In the genomic region with DNA sequence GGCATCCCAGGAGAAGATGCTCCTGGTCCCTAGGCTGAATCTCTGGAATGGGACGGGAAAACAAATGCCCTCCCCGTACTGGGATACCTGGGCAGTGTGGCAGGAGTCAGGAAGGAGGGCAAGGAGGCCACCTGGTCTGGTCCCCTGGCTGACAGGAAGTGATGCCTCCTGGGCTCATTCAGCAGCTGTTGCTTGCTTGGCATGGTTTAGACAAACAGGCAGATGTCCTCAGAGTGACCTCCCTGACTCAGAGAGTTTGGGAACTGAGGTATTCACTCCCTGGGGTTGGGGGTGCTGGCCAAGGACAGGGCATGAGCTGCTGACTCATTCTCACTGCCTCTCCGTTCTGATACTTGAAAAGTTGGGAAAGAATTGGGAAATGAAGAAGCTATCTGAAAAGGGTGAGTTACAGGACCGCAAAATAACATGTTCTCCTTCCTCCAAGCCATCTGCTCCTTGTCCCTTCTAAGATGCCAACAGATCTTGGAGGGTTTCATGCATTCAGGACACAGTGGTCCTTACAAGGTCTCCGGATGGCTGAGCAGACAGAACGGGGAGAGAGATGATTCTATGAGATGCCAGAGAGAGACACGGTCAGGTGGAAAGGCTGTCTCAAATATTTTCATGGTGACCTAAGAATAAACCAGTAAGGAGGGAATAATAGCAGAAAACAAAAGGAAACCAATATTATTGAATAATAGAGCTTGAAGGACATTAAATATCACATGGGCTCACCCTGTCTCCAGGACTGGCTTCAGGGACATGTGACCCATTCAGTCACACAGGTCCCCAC, we compare ENCODE assay signal across 12 cellular contexts.
A peak's percentile ranks its signal among the peaks of the same experiment; 100 is the strongest.
DNase-seq lines count a peak whose midpoint lies in the region; ATAC-seq, FAIRE-seq and TF ChIP-seq lines count a peak whose summit lies in the region.
"Had no signal": no experiment of that assay in that cellular context is flagged by ENCODE, and none has a peak within 500 bp of the region (broad histone marks: within the 10 kb centered on the region; RNA-seq: fewer than 3 reads in every experiment).

No MANE protein-coding gene starts in this region.

- no peaks in the 10 kb centered on the region for H3K9me3 ChIP-seq in IMR-90 (ENCODE audit: control insufficient read depth, insufficient read depth, low read length)

- H3K79me1 ChIP-seq in IMR-90 (ENCODE audit: low read depth in 1 of 2, low read length in 2 of 2) = no peaks in the 10 kb centered on the region

- no peaks in the 10 kb centered on the region for H3K27me3 Mint-ChIP-seq in MCF 10A (ENCODE audit: insufficient read depth, unreplicated experiment)
- H3K27me3 Mint-ChIP-seq in effector memory CD8-positive, alpha-beta T cell = no peaks in the 10 kb centered on the region

- H3K36me3 ChIP-seq in IMR-90 (ENCODE audit: control insufficient read depth, insufficient read depth, low read length) = no peaks in the 10 kb centered on the region
- H3K36me3 ChIP-seq: WERI-Rb-1 had no signal

- peak overlapping the region; percentile 99 for H2AK5ac ChIP-seq in IMR-90 (ENCODE audit: low read depth, low read length)

- peaks cover 26% of the 10 kb centered on the region for H3K9me1 ChIP-seq in IMR-90 (ENCODE audit: insufficient read depth, low read length)

- H4K8ac ChIP-seq in IMR-90 (ENCODE audit: low read depth in 2 of 2, low read length in 2 of 2) = peak overlapping the region; percentile 40 to 96

- peak overlapping the region; percentile 93 for H3K18ac ChIP-seq in IMR-90 (ENCODE audit: low read depth, low read length)

- peak overlapping the region; percentile 51; the same call in 1 of the 2 replicates for H3K9ac ChIP-seq in IMR-90 (ENCODE audit: low read depth, low read length)

- peak overlapping the region; percentile 98 for H4K91ac ChIP-seq in IMR-90 (ENCODE audit: insufficient read depth, low read depth, low read length)

- H3K14ac ChIP-seq in IMR-90 (replicated peaks; ENCODE audit: low read depth, low read length) = peak overlapping the region; percentile 99

- WGBS in IMR-90 (ENCODE audit: extremely low coverage in 2 of 2, insufficient read length in 1 of 2), 2 experiments = no CpG with 5 or more reads among the region's 7 CpGs

- TF ChIP-seq CTCF in IMR-90 (conservative IDR thresholded peaks at IDR 0.05; ENCODE audit: low read depth, low read length) (no peak), MCF 10A (IDR thresholded peaks at IDR 0.05; ENCODE audit: unreplicated experiment) (no peak)

- no peak for TF ChIP-seq POLR2A in IMR-90 (IDR thresholded peaks at IDR 0.05; ENCODE audit: low read depth, low read length)

- intact Hi-C loops in IMR-90 (cut with micrococcal nuclease) = loop anchor here (5.0 kb wide), 3 partner anchors 76 to 166 kb away; no protein-coding TSS in a partner anchor
- intact Hi-C loops in MCF 10A (cut with micrococcal nuclease) = loop anchor here (5.0 kb wide), 1 partner anchor 51 kb away; no protein-coding TSS in a partner anchor

- no peak overlapping the region for H3K4me3 ChIP-seq in IMR-90 (ENCODE audit: insufficient read depth, low read depth, low read length)

- no peaks in the 10 kb centered on the region for H3K36me3 Mint-ChIP-seq in MCF 10A (ENCODE audit: insufficient read depth, unreplicated experiment)
- H3K36me3 Mint-ChIP-seq in effector memory CD8-positive, alpha-beta T cell (ENCODE audit: insufficient read depth) = no peaks in the 10 kb centered on the region

- peak overlapping the region; percentile 86 for H3K56ac ChIP-seq in IMR-90 (ENCODE audit: extremely low read depth, insufficient read depth, low read length)

- BruUV-seq in IMR-90 (replicated peaks; lab: Mats Ljungman, UMichigan) (no TSS peak), MCF 10A (replicated peaks; lab: Mats Ljungman, UMichigan) (no TSS peak)

- FAIRE-seq in urothelium cell line (lab: Jason Lieb, UNC) = peak; percentile 53

- dilution Hi-C loops in IMR-90 (cut with HindIII; ENCODE audit: low sequenced_read_pairs, unreplicated experiment) = no loop called here

- ATAC-seq in IMR-90 (ENCODE audit: low read depth) (peak; percentile 91), HG03135 (IDR thresholded peaks at IDR 0.05; ENCODE audit: unreplicated experiment) (no peak)
- no peak for ATAC-seq in effector memory CD8-positive, alpha-beta T cell (replicated peaks)

- CTCF ChIA-PET in IMR-90 (lab: Yijun Ruan, JAX) = interaction anchor here (0.6 kb wide), 1 partner anchor 362 kb away, joined by 5 read pairs; no protein-coding TSS in a partner anchor
- CTCF ChIA-PET in MCF 10A (lab: Yijun Ruan, JAX) = interaction anchor here (0.6 to 0.7 kb wide), 2 partner anchors 79 to 272 kb away, joined by 3 read pairs; no protein-coding TSS in a partner anchor

- TF ChIP-seq RAD21 in IMR-90 (IDR thresholded peaks at IDR 0.05; ENCODE audit: low read length) = peak; percentile 29

- peak overlapping the region; percentile 82 for H3K27ac Mint-ChIP-seq in MCF 10A (ENCODE audit: low read depth, unreplicated experiment)
- no peak overlapping the region for H3K27ac Mint-ChIP-seq in effector memory CD8-positive, alpha-beta T cell

- POLR2A ChIA-PET in IMR-90 (lab: Charles Lee; ENCODE audit: unreplicated experiment) (no interaction called here), MCF 10A (lab: Yijun Ruan, JAX) (interaction anchor here (0.7 to 1.3 kb wide), 5 partner anchors 23 to 196 kb away, joined by 3 to 4 read pairs (median 4); no protein-coding TSS in a partner anchor)

- peak overlapping the region; percentile 95 for H4K5ac ChIP-seq in IMR-90 (ENCODE audit: low read depth, low read length)

- H3K4me3 Mint-ChIP-seq in MCF 10A (ENCODE audit: unreplicated experiment) = peak overlapping the region; percentile 35
- no peak overlapping the region for H3K4me3 Mint-ChIP-seq in effector memory CD8-positive, alpha-beta T cell

- peak overlapping the region; percentile 100 for H2BK120ac ChIP-seq in IMR-90 (ENCODE audit: low read depth, low read length)

- peak overlapping the region; percentile 100 for H3K4ac ChIP-seq in IMR-90 (ENCODE audit: low read depth, low read length)

- H3K27ac ChIP-seq in IMR-90 (ENCODE audit: insufficient read depth, low read length) = peak overlapping the region; percentile 96
- H3K27ac ChIP-seq: WERI-Rb-1 had no signal

- no peaks in the 10 kb centered on the region for H3K9me3 Mint-ChIP-seq in MCF 10A (ENCODE audit: unreplicated experiment)
- H3K9me3 Mint-ChIP-seq in effector memory CD8-positive, alpha-beta T cell = peaks cover 14 to 47% of the 10 kb centered on the region in 2 donors

- H3K4me1 ChIP-seq in IMR-90 (ENCODE audit: control insufficient read depth, insufficient read depth, low read length) = peaks cover 18% of the 10 kb centered on the region

- DNase-seq in IMR-90 = peak; percentile 99
- peak; percentile 100 for DNase-seq in MCF 10A (ENCODE audit: unreplicated experiment)
- peak; percentile 97 for DNase-seq in kidney glomerular epithelial cell (lab: John Stamatoyannopoulos, UW)
- peak; percentile 91 for DNase-seq in urothelium cell line (ENCODE audit: low spot score)
- DNase-seq in GF-D8 (lab: John Stamatoyannopoulos, UW) = no peak
- DNase-seq in effector memory CD8-positive, alpha-beta T cell = no peak
- DNase-seq in globus pallidus (ENCODE audit: low spot score) = no peak
- DNase-seq: erythroblast; KG1; stimulated activated CD4-positive, alpha-beta T cell treated with anti-CD3 and anti-CD28 coated beads, Interleukin-4, amount 100 ng/mL, for 1 hour; WERI-Rb-1 had no signal

- no peaks in the 10 kb centered on the region for H3K27me3 ChIP-seq in IMR-90 (ENCODE audit: control insufficient read depth, insufficient read depth, low read length)

- peak overlapping the region; percentile 100 for H2BK20ac ChIP-seq in IMR-90 (ENCODE audit: low read depth, low read length)

- peak overlapping the region; percentile 96 for H2BK5ac ChIP-seq in IMR-90 (ENCODE audit: low read depth, low read length, poor library complexity, severe bottlenecking)

- peak overlapping the region; percentile 89 for H2AK9ac ChIP-seq in IMR-90 (replicated peaks; ENCODE audit: low read depth, low read length, poor library complexity)

- no peaks in the 10 kb centered on the region for H4K20me1 ChIP-seq in IMR-90 (ENCODE audit: insufficient read depth, low read length)

- H2AFZ ChIP-seq in IMR-90 (replicated peaks; ENCODE audit: low read length, poor library complexity) = peak overlapping the region; percentile 83

- peak overlapping the region; percentile 98 for H2BK15ac ChIP-seq in IMR-90 (ENCODE audit: low read depth, low read length)

- peaks cover 34% of the 10 kb centered on the region for H3K4me1 Mint-ChIP-seq in MCF 10A (ENCODE audit: insufficient read depth, unreplicated experiment)
- H3K4me1 Mint-ChIP-seq in effector memory CD8-positive, alpha-beta T cell (ENCODE audit: low read depth in 2 of 2) = no peaks in the 10 kb centered on the region

- in situ Hi-C loops in IMR-90 (cut with MboI; ENCODE audit: low sequenced_read_pairs) = no loop called here

- peak overlapping the region; percentile 69 for H3K4me2 ChIP-seq in IMR-90 (ENCODE audit: low read depth, low read length)

- H3K23ac ChIP-seq in IMR-90 (ENCODE audit: low read depth, low read length) = peak overlapping the region; percentile 96

TF ChIP-seq in IMR-90, 13 proteins besides CTCF, POLR2A, EP300 and RAD21 (continues in another document):
- no peak for TF ChIP-seq MXI1 (IDR thresholded peaks at IDR 0.05; ENCODE audit: borderline replicate concordance, low read depth, low read length)
- TF ChIP-seq FOS (IDR thresholded peaks at IDR 0.05; ENCODE audit: low read depth, low read length) = peak; percentile 99
- TF ChIP-seq MAFK (IDR thresholded peaks at IDR 0.05; ENCODE audit: low read depth, low read length) = peak; percentile 56
- peak; percentile 73; the same call in 1 of the 2 replicates for TF ChIP-seq MAZ (IDR thresholded peaks at IDR 0.05; ENCODE audit: borderline replicate concordance, low read depth, low read length)
- peak; percentile 62 for TF ChIP-seq BHLHE40 (IDR thresholded peaks at IDR 0.05; ENCODE audit: low read depth, low read length)
- no peak for TF ChIP-seq RFX5 (IDR thresholded peaks at IDR 0.05; ENCODE audit: low read depth, low read length)
- TF ChIP-seq SMC3 (IDR thresholded peaks at IDR 0.05; ENCODE audit: low read depth, low read length) = peak; percentile 24; the same call in 1 of the 2 replicates
- TF ChIP-seq, protein P1, sequence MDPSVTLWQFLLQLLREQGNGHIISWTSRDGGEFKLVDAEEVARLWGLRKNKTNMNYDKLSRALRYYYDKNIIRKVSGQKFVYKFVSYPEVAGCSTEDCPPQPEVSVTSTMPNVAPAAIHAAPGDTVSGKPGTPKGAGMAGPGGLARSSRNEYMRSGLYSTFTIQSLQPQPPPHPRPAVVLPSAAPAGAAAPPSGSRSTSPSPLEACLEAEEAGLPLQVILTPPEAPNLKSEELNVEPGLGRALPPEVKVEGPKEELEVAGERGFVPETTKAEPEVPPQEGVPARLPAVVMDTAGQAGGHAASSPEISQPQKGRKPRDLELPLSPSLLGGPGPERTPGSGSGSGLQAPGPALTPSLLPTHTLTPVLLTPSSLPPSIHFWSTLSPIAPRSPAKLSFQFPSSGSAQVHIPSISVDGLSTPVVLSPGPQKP (IDR thresholded peaks at IDR 0.05; ENCODE audit: borderline replicate concordance, low read depth, low read length) = no peak

Comparison
In these comparisons a context has a peak if more than half of its experiments do, and no peak if none do; other contexts are left out.
1. DNase-seq: peak in IMR-90 (single experiment), MCF 10A (single experiment), kidney glomerular epithelial cell (single experiment) and urothelium cell line (single experiment); none in GF-D8 (single experiment), effector memory CD8-positive, alpha-beta T cell (0 of 3) and globus pallidus (single experiment).